8 cellular contexts compared by ENCODE assay signal in genomic region chr5:62223312-62223954, GRCh38.
DNase-seq lines count a peak whose midpoint lies in the region; ATAC-seq and TF ChIP-seq lines count a peak whose summit lies in the region.
"Not testable (repeated sequence)": the region's sequence is repeated elsewhere in the genome, so short reads cannot be mapped to it uniquely, and the experiment has no call there.

No MANE protein-coding gene starts in this region.

- peak; percentile 37 to 53 (median 50) for TF ChIP-seq CTCF in esophagus muscularis mucosa (IDR thresholded peaks at IDR 0.05)

- H3K27ac Mint-ChIP-seq in CD4-positive, alpha-beta memory T cell = peak overlapping the region; percentile 60 to 98 (median 90)
- H3K27ac Mint-ChIP-seq in T-cell = peak overlapping the region; percentile 69 to 89
- H3K27ac Mint-ChIP-seq in activated T-helper 17 cell treated with anti-CD3 and anti-CD28 coated beads, Interleukin-2, amount 50 U/mL, for 72 hours = peak overlapping the region; percentile 95
- peak overlapping the region; percentile 74 to 87 for H3K27ac Mint-ChIP-seq in natural killer cell treated with Interleukin-12 subunit alpha and Interleukin-12 subunit beta and Interleukin-15 and Interleukin-18, amount 100 ng/mL, for 72 hours

- H3K4me1 Mint-ChIP-seq in CD4-positive, alpha-beta memory T cell = peaks cover 6 to 25% (median 11%) of the 10 kb centered on the region in 4 donors
- peaks cover 14 to 15% (median 15%) of the 10 kb centered on the region in 3 donors for H3K4me1 Mint-ChIP-seq in T-cell
- H3K4me1 Mint-ChIP-seq in activated T-helper 17 cell treated with anti-CD3 and anti-CD28 coated beads, Interleukin-2, amount 50 U/mL, for 72 hours = peaks cover 23% of the 10 kb centered on the region
- peaks cover 18 to 20% of the 10 kb centered on the region in 2 donors for H3K4me1 Mint-ChIP-seq in natural killer cell treated with Interleukin-12 subunit alpha and Interleukin-12 subunit beta and Interleukin-15 and Interleukin-18, amount 100 ng/mL, for 72 hours (ENCODE audit: low read depth in 2 of 2)

- not testable (repeated sequence) for H3K27me3 Mint-ChIP-seq in CD4-positive, alpha-beta memory T cell; T-cell; activated T-helper 17 cell treated with anti-CD3 and anti-CD28 coated beads, Interleukin-2, amount 50 U/mL, for 72 hours
- peaks cover 22 to 33% of the 10 kb centered on the region in 2 donors for H3K27me3 Mint-ChIP-seq in natural killer cell treated with Interleukin-12 subunit alpha and Interleukin-12 subunit beta and Interleukin-15 and Interleukin-18, amount 100 ng/mL, for 72 hours

- ATAC-seq in GM19455 (IDR thresholded peaks at IDR 0.05; ENCODE audit: unreplicated experiment) (peak; percentile 92), HG03064 (IDR thresholded peaks at IDR 0.05; ENCODE audit: low read depth, unreplicated experiment) (peak; percentile 85), T-cell (replicated peaks in 1 of 4) (peak; percentile 93 to 98 (median 95))
- ATAC-seq in activated T-helper 17 cell treated with anti-CD3 and anti-CD28 coated beads, Interleukin-2, amount 50 U/mL, for 72 hours (replicated peaks) = peak; percentile 94
- peak; percentile 94 to 96 for ATAC-seq in natural killer cell treated with Interleukin-12 subunit alpha and Interleukin-12 subunit beta and Interleukin-15 and Interleukin-18, amount 100 ng/mL, for 72 hours

- intact Hi-C loops in CD4-positive, alpha-beta memory T cell (cut with micrococcal nuclease) = loop anchor here (5.0 kb wide), 1 partner anchor 179 kb away; the partner anchor contains the start of gene DIMT1
- intact Hi-C loops in esophagus muscularis mucosa (cut with DNase I) = loop anchor here (5.0 kb wide), 1 partner anchor 129 kb away; no protein-coding TSS in a partner anchor

- not testable (repeated sequence) for H3K9me3 Mint-ChIP-seq in CD4-positive, alpha-beta memory T cell; T-cell; activated T-helper 17 cell treated with anti-CD3 and anti-CD28 coated beads, Interleukin-2, amount 50 U/mL, for 72 hours; natural killer cell treated with Interleukin-12 subunit alpha and Interleukin-12 subunit beta and Interleukin-15 and Interleukin-18, amount 100 ng/mL, for 72 hours

- not testable (repeated sequence) for H3K27ac ChIP-seq in CD4-positive, alpha-beta memory T cell (ENCODE audit: low read depth, low read length); esophagus muscularis mucosa (replicated peaks in 1 of 4)

- not testable (repeated sequence) for H3K9me3 ChIP-seq in CD4-positive, alpha-beta memory T cell (ENCODE audit: control insufficient read depth in 1 of 2, low read length in 2 of 2); esophagus muscularis mucosa

- POLR2A ChIA-PET in CD4-positive, alpha-beta memory T cell (lab: Charles Lee; ENCODE audit: partially characterized antibody) = interaction anchor here (0.7 to 1.9 kb wide), 7 partner anchors 68 to 214 kb away, joined by 3 to 7 read pairs (median 4); partner anchors contain the start of gene KIF2A
- POLR2A ChIA-PET in T-cell (lab: Charles Lee) = interaction anchor here in 1 of 2 donors (0.6 to 1.5 kb wide), 3 partner anchors 32 to 180 kb away, joined by 3 to 5 read pairs (median 4); partner anchors contain the start of gene DIMT1

- TF ChIP-seq POLR2A in esophagus muscularis mucosa (IDR thresholded peaks at IDR 0.05; ENCODE audit: low read depth) = not testable (repeated sequence)

- peak; percentile 74 to 81 (median 75) for DNase-seq in CD4-positive, alpha-beta memory T cell
- DNase-seq in T-cell = peak; percentile 50 to 80 (median 72)
- DNase-seq in esophagus muscularis mucosa (ENCODE audit: extremely low spot score) = not testable (repeated sequence)
- peak; percentile 80 for DNase-seq in natural killer cell treated with Interleukin-12 subunit alpha and Interleukin-12 subunit beta and Interleukin-15 and Interleukin-18, amount 100 ng/mL, for 72 hours (ENCODE audit: low spot score)
- DNase-seq in stimulated activated CD8-positive, alpha-beta memory T cell treated with anti-CD3 and anti-CD28 coated beads, Interleukin-15, amount 100 ng/mL, for 4 hours (ENCODE audit: low read depth in 2 of 2) = peak; percentile 39 to 65

- H3K36me3 ChIP-seq in CD4-positive, alpha-beta memory T cell (ENCODE audit: insufficient read depth, low read length); esophagus muscularis mucosa: not testable (repeated sequence)

- WGBS in esophagus muscularis mucosa = 3% methylated on average over 12 of the region's 14 CpGs

- H3K4me1 ChIP-seq in CD4-positive, alpha-beta memory T cell (ENCODE audit: insufficient read depth, low read length); esophagus muscularis mucosa: not testable (repeated sequence)

- not testable (repeated sequence) for H3K27me3 ChIP-seq in CD4-positive, alpha-beta memory T cell (ENCODE audit: insufficient read depth, low read length); esophagus muscularis mucosa

- H3K4me3 ChIP-seq in CD4-positive, alpha-beta memory T cell (ENCODE audit: low read length in 2 of 2) = peak overlapping the region in 1 of 2 donors; percentile 47
- H3K4me3 ChIP-seq in esophagus muscularis mucosa = peak overlapping the region; percentile 20 to 37 (median 30)

- H3K4me3 Mint-ChIP-seq in CD4-positive, alpha-beta memory T cell = peak overlapping the region; percentile 78 to 97 (median 88)
- peak overlapping the region; percentile 74 to 85 (median 80) for H3K4me3 Mint-ChIP-seq in T-cell
- peak overlapping the region; percentile 97 for H3K4me3 Mint-ChIP-seq in activated T-helper 17 cell treated with anti-CD3 and anti-CD28 coated beads, Interleukin-2, amount 50 U/mL, for 72 hours
- peak overlapping the region; percentile 96 for H3K4me3 Mint-ChIP-seq in natural killer cell treated with Interleukin-12 subunit alpha and Interleukin-12 subunit beta and Interleukin-15 and Interleukin-18, amount 100 ng/mL, for 72 hours

- TF ChIP-seq EP300 in esophagus muscularis mucosa (IDR thresholded peaks at IDR 0.05) = not testable (repeated sequence)

- H3K36me3 Mint-ChIP-seq in CD4-positive, alpha-beta memory T cell; T-cell; activated T-helper 17 cell treated with anti-CD3 and anti-CD28 coated beads, Interleukin-2, amount 50 U/mL, for 72 hours (ENCODE audit: low read depth); natural killer cell treated with Interleukin-12 subunit alpha and Interleukin-12 subunit beta and Interleukin-15 and Interleukin-18, amount 100 ng/mL, for 72 hours: not testable (repeated sequence)

- CTCF ChIA-PET in CD4-positive, alpha-beta memory T cell (lab: Charles Lee; ENCODE audit: partially characterized antibody) = interaction anchor here (0.7 to 3.0 kb wide), 23 partner anchors 9 to 1511 kb away, joined by 3 to 96 read pairs (median 6); partner anchors contain the start of genes DIMT1 and IPO11
- CTCF ChIA-PET in T-cell (lab: Charles Lee) = interaction anchor here (0.6 to 2.4 kb wide), 19 partner anchors 74 to 1264 kb away, joined by 3 to 33 read pairs (median 6); partner anchors contain the start of genes DIMT1 (in 1 of the 2) and KIF2A (in 1 of the 2)
